Comparison of ENCODE assay signal across 1 cellular context in genomic region chr20:44456611-44457010, GRCh38.
A peak's percentile ranks its signal among the peaks of the same experiment; 100 is the strongest.
TF ChIP-seq lines count a peak whose summit lies in the region.

No MANE protein-coding gene starts in this region.

TF ChIP-seq in K562, 482 proteins besides CTCF, POLR2A, EP300 and RAD21 (continued from another document):
- TF ChIP-seq BCLAF1 (IDR thresholded peaks at IDR 0.05; ENCODE audit: borderline replicate concordance in 1 of 2, control insufficient read depth in 1 of 2, low read depth in 2 of 2, low read length in 1 of 2) (no peak), GATAD2A (IDR thresholded peaks at IDR 0.05) (no peak), ATF1 (CRISPR knock-in tag; IDR thresholded peaks at IDR 0.05) (no peak), ATF1 (tag; IDR thresholded peaks at IDR 0.05) (no peak), ZNF785 (CRISPR knock-in tag; IDR thresholded peaks at IDR 0.05) (no peak), PBX2 (CRISPR knock-in tag; IDR thresholded peaks at IDR 0.05; ENCODE audit: low read depth) (no peak), PBX2 (tag; conservative IDR thresholded peaks at IDR 0.05; ENCODE audit: low read depth) (no peak), ZFP36 (IDR thresholded peaks at IDR 0.05; ENCODE audit: low read depth, low read length, partially characterized antibody) (peak; percentile 81), RBM25 (IDR thresholded peaks at IDR 0.05; ENCODE audit: low read depth, low read length, severe bottlenecking) (peak; percentile 61), U2AF1 (optimal IDR thresholded peaks at IDR 0.05; ENCODE audit: low read depth, low read length) (no peak), ZNF668 (CRISPR knock-in tag; IDR thresholded peaks at IDR 0.05) (no peak), KDM1A (IDR thresholded peaks at IDR 0.05) (peak in 1 of 2 experiments; percentile 33; a peak in 3 of 4 replicates), FOXA1 (IDR thresholded peaks at IDR 0.05; ENCODE audit: borderline replicate concordance) (no peak), SMARCA5 (IDR thresholded peaks at IDR 0.05) (peak; percentile 61; the same call in 1 of the 2 replicates), ZNF316 (IDR thresholded peaks at IDR 0.05) (no peak), SRSF1 (IDR thresholded peaks at IDR 0.05; ENCODE audit: low read depth, low read length) (no peak), E2F4 (CRISPR knock-in tag; IDR thresholded peaks at IDR 0.05; ENCODE audit: low read depth) (no peak), CEBPB (tag; IDR thresholded peaks at IDR 0.05) (no peak), TAF1 (IDR thresholded peaks at IDR 0.05; ENCODE audit: control insufficient read depth, extremely low read depth, insufficient read depth, low read length, severe bottlenecking) (no peak), CTCFL (IDR thresholded peaks at IDR 0.05; ENCODE audit: borderline replicate concordance, insufficient read depth, low read depth, low read length, poor library complexity, severe bottlenecking) (no peak), SIN3B (IDR thresholded peaks at IDR 0.05; ENCODE audit: low read depth) (no peak), MTF1 (CRISPR knock-in tag; IDR thresholded peaks at IDR 0.05; ENCODE audit: borderline replicate concordance) (no peak), BCOR (IDR thresholded peaks at IDR 0.05) (peak; percentile 77; the same call in 1 of the 2 replicates), TAF7 (tag; IDR thresholded peaks at IDR 0.05) (no peak), MTA3 (IDR thresholded peaks at IDR 0.05; ENCODE audit: borderline replicate concordance) (no peak), NFATC3 (IDR thresholded peaks at IDR 0.05) (no peak), ZBTB5 (IDR thresholded peaks at IDR 0.05) (no peak), ZNF644 (tag; IDR thresholded peaks at IDR 0.05; ENCODE audit: low read depth) (no peak), DDX20 (tag; IDR thresholded peaks at IDR 0.05; ENCODE audit: low read depth) (no peak)
